In the genomic region with DNA sequence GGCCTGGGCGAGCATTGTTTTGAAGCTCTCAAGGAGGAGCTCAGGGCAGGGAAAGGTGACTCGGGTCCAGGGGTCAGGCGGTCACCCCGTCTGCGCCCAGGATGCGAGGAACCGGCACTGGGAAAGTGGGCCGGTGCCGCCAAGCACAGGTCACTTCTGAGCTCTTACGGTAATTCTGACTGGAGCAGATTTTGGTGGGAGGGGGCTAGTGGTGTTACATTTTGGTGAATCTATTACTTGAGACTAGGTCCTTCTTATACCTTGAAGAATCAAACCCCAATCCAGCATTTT, we compare ENCODE assay signal across 8 cellular contexts. TPM values are rescaled to one million over a fixed set of nuclear protein-coding genes. Genes with fewer than 3 reads are reported as not detected.
DNase-seq lines count a peak whose midpoint lies in the region; ATAC-seq, FAIRE-seq and TF ChIP-seq lines count a peak whose summit lies in the region.

No MANE protein-coding gene starts in this region.

- H3K36me3 ChIP-seq in BJ (ENCODE audit: control insufficient read depth, insufficient read depth, low read length) (no peaks in the 10 kb centered on the region), astrocyte (ENCODE audit: insufficient read depth, low read length) (no peaks in the 10 kb centered on the region), liver (ENCODE audit: control insufficient read depth in 4 of 4, insufficient read depth in 3 of 4, low read depth in 1 of 4, low read length in 3 of 4) (peaks cover 0 to 1% (median 0%) of the 10 kb centered on the region in 4 donors), tibial artery (peaks cover 0 to under 1% (median 0%) of the 10 kb centered on the region in 3 donors)

- H3K36me3 Mint-ChIP-seq in astrocyte (ENCODE audit: low read depth, unreplicated experiment), result no peaks in the 10 kb centered on the region

- POLR2A ChIA-PET in BJ (lab: Charles Lee), result no interaction called here

- H3K9me3 ChIP-seq in astrocyte (ENCODE audit: insufficient read depth, low read depth, low read length) (no peaks in the 10 kb centered on the region), liver (ENCODE audit: control insufficient read depth in 4 of 4, low read length in 3 of 4) (no peaks in the 10 kb centered on the region), tibial artery (no peaks in the 10 kb centered on the region)

- peak in 1 of 2 donors; percentile 14 for TF ChIP-seq RAD21 in liver (IDR thresholded peaks at IDR 0.05)

- CTCF ChIA-PET in BJ (lab: Yijun Ruan, JAX), result no interaction called here

- no peak for FAIRE-seq in astrocyte (lab: Jason Lieb, UNC)

- H3K27ac Mint-ChIP-seq in astrocyte (ENCODE audit: unreplicated experiment), result peak overlapping the region; percentile 63

- H3K4me1 ChIP-seq in astrocyte (ENCODE audit: insufficient read depth, low read length) (peaks cover 9% of the 10 kb centered on the region), liver (ENCODE audit: control insufficient read depth in 4 of 4, insufficient read depth in 4 of 4, low read length in 3 of 4) (peaks cover 2 to 27% (median 20%) of the 10 kb centered on the region in 4 donors), tibial artery (peaks cover 0 to 25% (median 16%) of the 10 kb centered on the region in 4 donors)

- H3K79me2 ChIP-seq in astrocyte (ENCODE audit: insufficient read depth, low read length), result peaks cover 31% of the 10 kb centered on the region

- H3K27me3 ChIP-seq in BJ (ENCODE audit: control insufficient read depth, insufficient read depth, low read length), result no peaks in the 10 kb centered on the region
- no peaks in the 10 kb centered on the region for H3K27me3 ChIP-seq in astrocyte (ENCODE audit: insufficient read depth, low read length)
- H3K27me3 ChIP-seq in liver (ENCODE audit: control insufficient read depth in 4 of 4, insufficient read depth in 4 of 4, low read length in 3 of 4), result no peaks in the 10 kb centered on the region
- H3K27me3 ChIP-seq in tibial artery, result no peaks in the 10 kb centered on the region

- H3K4me3 Mint-ChIP-seq in astrocyte (ENCODE audit: unreplicated experiment), result peak overlapping the region; percentile 84

- H2AFZ ChIP-seq in astrocyte (ENCODE audit: low read depth, low read length), result peak overlapping the region; percentile 94

- peaks cover 7% of the 10 kb centered on the region for H3K4me1 Mint-ChIP-seq in astrocyte (ENCODE audit: low read depth, unreplicated experiment)

- ATAC-seq in HG02623 (IDR thresholded peaks at IDR 0.05; ENCODE audit: unreplicated experiment), result peak; percentile 17
- ATAC-seq in GM19452 (IDR thresholded peaks at IDR 0.05; ENCODE audit: unreplicated experiment), result no peak

- no peak for TF ChIP-seq CTCF in BJ (IDR thresholded peaks at IDR 0.05; ENCODE audit: insufficient read depth, low read depth, low read length)
- TF ChIP-seq CTCF in astrocyte (IDR thresholded peaks at IDR 0.05; ENCODE audit: insufficient read depth, low read depth, low read length), result no peak
- no peak for TF ChIP-seq CTCF in liver (IDR thresholded peaks at IDR 0.05; ENCODE audit: low read depth, low read length, missing input control)
- no peak for TF ChIP-seq CTCF in tibial artery (IDR thresholded peaks at IDR 0.05)

- H3K4me2 ChIP-seq in astrocyte (ENCODE audit: low read length), result peak overlapping the region; percentile 92

- intact Hi-C loops in tibial artery (cut with DNase I; ENCODE audit: low total_unique reads), result loop anchor here (10.0 kb wide), 1 partner anchor 223 kb away; no protein-coding TSS in a partner anchor

- H3K4me3 ChIP-seq in BJ (ENCODE audit: low read depth, low read length) (peak overlapping the region; percentile 82), astrocyte (ENCODE audit: insufficient read depth, low read depth, low read length) (peak overlapping the region; percentile 88), liver (ENCODE audit: low read depth in 1 of 3, low read length in 3 of 3) (peak overlapping the region; percentile 65 to 97 (median 96)), tibial artery (peak overlapping the region; percentile 100)

- H3K27me3 Mint-ChIP-seq in astrocyte (ENCODE audit: low read depth, unreplicated experiment), result no peaks in the 10 kb centered on the region

- H3K27ac ChIP-seq in astrocyte (ENCODE audit: low read depth, low read length) (peak overlapping the region; percentile 89), liver (ENCODE audit: low read depth in 1 of 2, low read length in 2 of 2) (peak overlapping the region; percentile 87 to 98), tibial artery (peak overlapping the region; percentile 97)

- H3K9me3 Mint-ChIP-seq in astrocyte (ENCODE audit: unreplicated experiment), result no peaks in the 10 kb centered on the region

- DNase-seq in BJ (ENCODE audit: low read depth) (no peak), astrocyte (ENCODE audit: low read depth) (no peak), tibial artery (no peak), hypothalamus (lab: John Stamatoyannopoulos, UW) (no peak), SIG-M5 (lab: John Stamatoyannopoulos, UW) (no peak)

- under 1% methylated on average over 10 of the region's 10 CpGs for WGBS in liver

- peaks cover 11% of the 10 kb centered on the region for H4K20me1 ChIP-seq in astrocyte (ENCODE audit: insufficient read depth, low read length)

- H3K9ac ChIP-seq in astrocyte (ENCODE audit: low read length) (peak overlapping the region; percentile 95), liver (ENCODE audit: low read depth in 1 of 2, low read length in 2 of 2) (peak overlapping the region; percentile 87 to 96)

TF ChIP-seq in liver, 16 proteins besides CTCF, POLR2A, EP300 and RAD21:
- TF ChIP-seq NR2F2 (IDR thresholded peaks at IDR 0.05) (peak; percentile 54), FOXA1 (IDR thresholded peaks at IDR 0.05) (no peak), JUND (IDR thresholded peaks at IDR 0.05) (no peak), FOXA2 (IDR thresholded peaks at IDR 0.05) (no peak), HNF4G (IDR thresholded peaks at IDR 0.05) (no peak), RXRA (IDR thresholded peaks at IDR 0.05) (peak in 1 of 2 donors; percentile 55), YY1 (IDR thresholded peaks at IDR 0.05) (no peak), EGR1 (IDR thresholded peaks at IDR 0.05; ENCODE audit: low read depth in 2 of 2) (no peak), SP1 (IDR thresholded peaks at IDR 0.05) (no peak), GABPA (IDR thresholded peaks at IDR 0.05 in 1 of 2, conservative IDR thresholded peaks at IDR 0.05 in 1 of 2) (no peak), HNF4A (conservative IDR thresholded peaks at IDR 0.05) (peak; percentile 9 to 26), TAF1 (conservative IDR thresholded peaks at IDR 0.05) (no peak)
- TF ChIP-seq, protein P1, sequence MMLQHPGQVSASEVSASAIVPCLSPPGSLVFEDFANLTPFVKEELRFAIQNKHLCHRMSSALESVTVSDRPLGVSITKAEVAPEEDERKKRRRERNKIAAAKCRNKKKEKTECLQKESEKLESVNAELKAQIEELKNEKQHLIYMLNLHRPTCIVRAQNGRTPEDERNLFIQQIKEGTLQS (IDR thresholded peaks at IDR 0.05), result no peak
- TF ChIP-seq, protein P2, sequence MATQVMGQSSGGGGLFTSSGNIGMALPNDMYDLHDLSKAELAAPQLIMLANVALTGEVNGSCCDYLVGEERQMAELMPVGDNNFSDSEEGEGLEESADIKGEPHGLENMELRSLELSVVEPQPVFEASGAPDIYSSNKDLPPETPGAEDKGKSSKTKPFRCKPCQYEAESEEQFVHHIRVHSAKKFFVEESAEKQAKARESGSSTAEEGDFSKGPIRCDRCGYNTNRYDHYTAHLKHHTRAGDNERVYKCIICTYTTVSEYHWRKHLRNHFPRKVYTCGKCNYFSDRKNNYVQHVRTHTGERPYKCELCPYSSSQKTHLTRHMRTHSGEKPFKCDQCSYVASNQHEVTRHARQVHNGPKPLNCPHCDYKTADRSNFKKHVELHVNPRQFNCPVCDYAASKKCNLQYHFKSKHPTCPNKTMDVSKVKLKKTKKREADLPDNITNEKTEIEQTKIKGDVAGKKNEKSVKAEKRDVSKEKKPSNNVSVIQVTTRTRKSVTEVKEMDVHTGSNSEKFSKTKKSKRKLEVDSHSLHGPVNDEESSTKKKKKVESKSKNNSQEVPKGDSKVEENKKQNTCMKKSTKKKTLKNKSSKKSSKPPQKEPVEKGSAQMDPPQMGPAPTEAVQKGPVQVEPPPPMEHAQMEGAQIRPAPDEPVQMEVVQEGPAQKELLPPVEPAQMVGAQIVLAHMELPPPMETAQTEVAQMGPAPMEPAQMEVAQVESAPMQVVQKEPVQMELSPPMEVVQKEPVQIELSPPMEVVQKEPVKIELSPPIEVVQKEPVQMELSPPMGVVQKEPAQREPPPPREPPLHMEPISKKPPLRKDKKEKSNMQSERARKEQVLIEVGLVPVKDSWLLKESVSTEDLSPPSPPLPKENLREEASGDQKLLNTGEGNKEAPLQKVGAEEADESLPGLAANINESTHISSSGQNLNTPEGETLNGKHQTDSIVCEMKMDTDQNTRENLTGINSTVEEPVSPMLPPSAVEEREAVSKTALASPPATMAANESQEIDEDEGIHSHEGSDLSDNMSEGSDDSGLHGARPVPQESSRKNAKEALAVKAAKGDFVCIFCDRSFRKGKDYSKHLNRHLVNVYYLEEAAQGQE (IDR thresholded peaks at IDR 0.05), result no peak
- TF ChIP-seq, protein P3, sequence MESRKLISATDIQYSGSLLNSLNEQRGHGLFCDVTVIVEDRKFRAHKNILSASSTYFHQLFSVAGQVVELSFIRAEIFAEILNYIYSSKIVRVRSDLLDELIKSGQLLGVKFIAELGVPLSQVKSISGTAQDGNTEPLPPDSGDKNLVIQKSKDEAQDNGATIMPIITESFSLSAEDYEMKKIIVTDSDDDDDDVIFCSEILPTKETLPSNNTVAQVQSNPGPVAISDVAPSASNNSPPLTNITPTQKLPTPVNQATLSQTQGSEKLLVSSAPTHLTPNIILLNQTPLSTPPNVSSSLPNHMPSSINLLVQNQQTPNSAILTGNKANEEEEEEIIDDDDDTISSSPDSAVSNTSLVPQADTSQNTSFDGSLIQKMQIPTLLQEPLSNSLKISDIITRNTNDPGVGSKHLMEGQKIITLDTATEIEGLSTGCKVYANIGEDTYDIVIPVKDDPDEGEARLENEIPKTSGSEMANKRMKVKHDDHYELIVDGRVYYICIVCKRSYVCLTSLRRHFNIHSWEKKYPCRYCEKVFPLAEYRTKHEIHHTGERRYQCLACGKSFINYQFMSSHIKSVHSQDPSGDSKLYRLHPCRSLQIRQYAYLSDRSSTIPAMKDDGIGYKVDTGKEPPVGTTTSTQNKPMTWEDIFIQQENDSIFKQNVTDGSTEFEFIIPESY (IDR thresholded peaks at IDR 0.05), result no peak
- TF ChIP-seq, protein P4, sequence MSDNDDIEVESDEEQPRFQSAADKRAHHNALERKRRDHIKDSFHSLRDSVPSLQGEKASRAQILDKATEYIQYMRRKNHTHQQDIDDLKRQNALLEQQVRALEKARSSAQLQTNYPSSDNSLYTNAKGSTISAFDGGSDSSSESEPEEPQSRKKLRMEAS (IDR thresholded peaks at IDR 0.05), result no peak

RNA-seq across cellular contexts. Expression of a gene that starts 0.6 kb away (rescaled TPM):
- polyA plus RNA-seq in BJ (2011; rRNA removed), result 13.7 and 20.4 TPM in 2 replicates
- polyA minus RNA-seq in BJ (2011; rRNA and poly(A)+ RNA removed), result 11.6 and 11.8 TPM in 2 replicates
- total RNA-seq in astrocyte, result 11.9 and 14.8 TPM in 2 replicates
- 10 to 100 TPM; 17.4 to 31.3 TPM for total RNA-seq in liver
- 1 to 10 TPM; 8.7 to 9.8 TPM for polyA plus RNA-seq in liver
